In genomic region chr12:18320036-18320617, GRCh38 we compare ENCODE assay signal across 8 cellular contexts. TPM values are rescaled to one million over a fixed set of nuclear protein-coding genes. Genes with fewer than 3 reads are reported as not detected.
DNase-seq lines count a peak whose midpoint lies in the region; ATAC-seq and TF ChIP-seq lines count a peak whose summit lies in the region.

No MANE protein-coding gene starts in this region.

- CTCF ChIA-PET in CD8-positive, alpha-beta memory T cell (lab: Charles Lee): interaction anchor here (1.3 kb wide), 1 partner anchor 16 kb away, joined by 3 read pairs; no protein-coding TSS in a partner anchor

- no peaks in the 10 kb centered on the region for H3K36me3 ChIP-seq in H7 (replicated peaks; ENCODE audit: control insufficient read depth, insufficient read depth, low read length)
- H3K36me3 ChIP-seq in CD8-positive, alpha-beta memory T cell (ENCODE audit: insufficient read depth, low read length): no peaks in the 10 kb centered on the region

- no peaks in the 10 kb centered on the region for H3K9me3 ChIP-seq in CD8-positive, alpha-beta memory T cell (ENCODE audit: low read length)

- H3K4me3 ChIP-seq in AG10803 (ENCODE audit: low read length): no peak overlapping the region
- no peak overlapping the region for H3K4me3 ChIP-seq in H7 (ENCODE audit: insufficient read depth, low read depth, low read length)
- H3K4me3 ChIP-seq in CD8-positive, alpha-beta memory T cell (ENCODE audit: low read length): no peak overlapping the region

- no peaks in the 10 kb centered on the region for H3K4me1 ChIP-seq in CD8-positive, alpha-beta memory T cell (ENCODE audit: insufficient read depth, low read length)

- ATAC-seq in GM19397 (IDR thresholded peaks at IDR 0.05; ENCODE audit: unreplicated experiment) (no peak), HG03135 (IDR thresholded peaks at IDR 0.05; ENCODE audit: unreplicated experiment) (no peak)

- H3K27ac ChIP-seq in CD8-positive, alpha-beta memory T cell (ENCODE audit: low read depth, low read length): no peak overlapping the region

- peak; percentile 60 for TF ChIP-seq CTCF in AG10803 (conservative IDR thresholded peaks at IDR 0.05; ENCODE audit: low read length)

- POLR2A ChIA-PET in CD8-positive, alpha-beta memory T cell (lab: Charles Lee): no interaction called here

- no peak overlapping the region for H3K27ac Mint-ChIP-seq in CD8-positive, alpha-beta memory T cell

- H3K36me3 Mint-ChIP-seq in CD8-positive, alpha-beta memory T cell: no peaks in the 10 kb centered on the region

- H3K27me3 ChIP-seq in H7 (ENCODE audit: control insufficient read depth, insufficient read depth, low read length): no peaks in the 10 kb centered on the region
- H3K27me3 ChIP-seq in CD8-positive, alpha-beta memory T cell (ENCODE audit: insufficient read depth, low read length, poor library complexity, severe bottlenecking): no peaks in the 10 kb centered on the region

- DNase-seq in AG10803 (ENCODE audit: low read depth) (peak; percentile 91), H7 (peak; percentile 31), NCI-H82 treated with DMSO at 0.1 percent for 48 hours (lab: John Stamatoyannopoulos, UW; ENCODE audit: unreplicated experiment) (peak; percentile 41), ecto neural progenitor cell (ENCODE audit: low spot score) (peak; percentile 60), mucosa of gallbladder (ENCODE audit: low spot score) (peak; percentile 44)
- DNase-seq in CD8-positive, alpha-beta memory T cell: no peak

- no peak overlapping the region for H3K4me3 Mint-ChIP-seq in CD8-positive, alpha-beta memory T cell

- no peaks in the 10 kb centered on the region for H3K4me1 Mint-ChIP-seq in CD8-positive, alpha-beta memory T cell

- H3K27me3 Mint-ChIP-seq in CD8-positive, alpha-beta memory T cell: no peaks in the 10 kb centered on the region

- H3K9me3 Mint-ChIP-seq in CD8-positive, alpha-beta memory T cell: peaks cover 0 to 14% (median 3%) of the 10 kb centered on the region in 5 donors

RNA-seq across cellular contexts. Expression of gene PIK3C2G, which starts 58.8 kb away (rescaled TPM):
- total RNA-seq in H7 (2014; rRNA removed; shearing (Covaris generic)): not detected in 2 replicates
- 38.8 TPM for total RNA-seq in mucosa of gallbladder
- total RNA-seq in CD8-positive, alpha-beta memory T cell: not detected
- polyA plus RNA-seq in CD8-positive, alpha-beta memory T cell: not detected

Comparison
In these comparisons a context has a peak if more than half of its experiments do, and no peak if none do; other contexts are left out.
1. DNase-seq: peak in AG10803 (single experiment), H7 (single experiment), NCI-H82 treated with DMSO at 0.1 percent for 48 hours (single experiment), ecto neural progenitor cell (single experiment) and mucosa of gallbladder (single experiment); none in CD8-positive, alpha-beta memory T cell (0 of 5).
2. RNA of gene PIK3C2G, which starts 58.8 kb away (total RNA-seq): 38.8 TPM in mucosa of gallbladder (single experiment); not detected in H7 and not detected in CD8-positive, alpha-beta memory T cell; every median in the first group is over 10 times any median in the second.